Comparison of ENCODE assay signal across 12 cellular contexts in genomic region chr3:30609930-30610701, GRCh38. TPM values are rescaled to one million over a fixed set of nuclear protein-coding genes. Genes with fewer than 3 reads are reported as not detected.
DNase-seq lines count a peak whose midpoint lies in the region; ATAC-seq and TF ChIP-seq lines count a peak whose summit lies in the region.
"Had no signal": no experiment of that assay in that cellular context is flagged by ENCODE, and none has a peak within 500 bp of the region (broad histone marks: within the 10 kb centered on the region; RNA-seq: fewer than 3 reads in every experiment).

No MANE protein-coding gene starts in this region.

- peaks cover 63 to 79% (median 68%) of the 10 kb centered on the region in 10 experiments for H3K4me1 ChIP-seq in BLaER1 treated with 17β-estradiol and CSF1 and Interleukin-3, amounts not matched to agents 10 nM and 100 nM
- H3K4me1 ChIP-seq in OCI-LY7 (ENCODE audit: insufficient read depth, low read length, poor library complexity, severe bottlenecking) = peaks cover 72% of the 10 kb centered on the region
- peaks cover 41% of the 10 kb centered on the region for H3K4me1 ChIP-seq in effector memory CD4-positive, alpha-beta T cell (ENCODE audit: control insufficient read depth, insufficient read depth, low read length, poor library complexity, severe bottlenecking)
- peaks cover 85% of the 10 kb centered on the region in 2 experiments for H3K4me1 ChIP-seq in neutrophil (ENCODE audit: control insufficient read depth in 1 of 2, insufficient read depth in 1 of 2, low read depth in 1 of 2, low read length in 1 of 2)
- H3K4me1 ChIP-seq in aorta (ENCODE audit: control insufficient read depth in 1 of 2, insufficient read depth in 2 of 2, low read length in 2 of 2) = peaks cover 3 to 6% of the 10 kb centered on the region in 2 donors

- no peak for ATAC-seq in aorta (ENCODE audit: low FRiP score)
- ATAC-seq in HG03045 (IDR thresholded peaks at IDR 0.05; ENCODE audit: unreplicated experiment) = no peak

- BruUV-seq in OCI-LY7 (replicated peaks; lab: Mats Ljungman, UMichigan) = no TSS peak

- H3K4me2 ChIP-seq in BLaER1 treated with 17β-estradiol and CSF1 and Interleukin-3, amounts not matched to agents 10 nM and 100 nM = peak overlapping the region; percentile 74 to 95 (median 87)
- peak overlapping the region; percentile 88 for H3K4me2 ChIP-seq in OCI-LY7 (ENCODE audit: low read length)

- peaks cover 80% of the 10 kb centered on the region for H3K79me2 ChIP-seq in OCI-LY7 (ENCODE audit: insufficient read depth, low read depth, low read length)

- TF ChIP-seq CTCF in OCI-LY7 (conservative IDR thresholded peaks at IDR 0.05; ENCODE audit: low read length) (no peak), neutrophil (IDR thresholded peaks at IDR 0.05) (no peak)

- no peak overlapping the region for H2AFZ ChIP-seq in OCI-LY7 (ENCODE audit: low read length)

- POLR2A ChIA-PET in OCI-LY7 (lab: Charles Lee) = interaction anchor here (0.6 to 7.6 kb wide), 6 partner anchors 15 to 40 kb away, joined by 3 to 76 read pairs (median 7); no protein-coding TSS in a partner anchor

- CTCF ChIA-PET in OCI-LY7 (lab: Charles Lee; ENCODE audit: unreplicated experiment) = no interaction called here

- peak overlapping the region; percentile 87 to 99 (median 94); a peak in 19 of 20 replicates for H3K4me3 ChIP-seq in BLaER1 treated with 17β-estradiol and CSF1 and Interleukin-3, amounts not matched to agents 10 nM and 100 nM
- peak overlapping the region; percentile 94 for H3K4me3 ChIP-seq in OCI-LY7 (ENCODE audit: low read depth, low read length, poor library complexity, severe bottlenecking)
- H3K4me3 ChIP-seq in effector memory CD4-positive, alpha-beta T cell (ENCODE audit: insufficient read depth, low read depth, low read length, poor library complexity, severe bottlenecking) = peak overlapping the region; percentile 26
- peak overlapping the region; percentile 78 to 94 for H3K4me3 ChIP-seq in neutrophil (ENCODE audit: low read depth in 1 of 2, low read length in 1 of 2)
- H3K4me3 ChIP-seq in aorta (ENCODE audit: low read length in 2 of 2) = no peak overlapping the region

- peak overlapping the region in 10 of 11 experiments; percentile 95 to 100 (median 99); a peak in 19 of 22 replicates for H3K27ac ChIP-seq in BLaER1 treated with 17β-estradiol and CSF1 and Interleukin-3, amounts not matched to agents 10 nM and 100 nM
- H3K27ac ChIP-seq in OCI-LY7 (ENCODE audit: low read depth, low read length, poor library complexity, severe bottlenecking) (peak overlapping the region; percentile 69), neutrophil (peak overlapping the region; percentile 99), aorta (ENCODE audit: low read depth in 1 of 2, low read length in 2 of 2) (no peak overlapping the region)
- peak overlapping the region; percentile 67 for H3K27ac ChIP-seq in effector memory CD4-positive, alpha-beta T cell (ENCODE audit: insufficient read depth, low read length, poor library complexity, severe bottlenecking)
- H3K27ac ChIP-seq: VCaP had no signal

- no peaks in the 10 kb centered on the region for H3K27me3 ChIP-seq in BLaER1 treated with 17β-estradiol and CSF1 and Interleukin-3, amounts not matched to agents 10 nM and 100 nM
- no peaks in the 10 kb centered on the region for H3K27me3 ChIP-seq in effector memory CD4-positive, alpha-beta T cell (replicated peaks; ENCODE audit: control insufficient read depth, insufficient read depth, low read length, poor library complexity, severe bottlenecking)
- H3K27me3 ChIP-seq in neutrophil (no peaks in the 10 kb centered on the region), aorta (ENCODE audit: control insufficient read depth in 1 of 2, insufficient read depth in 2 of 2, low read length in 1 of 2) (no peaks in the 10 kb centered on the region)

- H4K20me1 ChIP-seq in BLaER1 treated with 17β-estradiol and CSF1 and Interleukin-3, amounts not matched to agents 10 nM and 100 nM = peaks cover 36 to 73% (median 59%) of the 10 kb centered on the region in 11 experiments
- H4K20me1 ChIP-seq in OCI-LY7 (ENCODE audit: insufficient read depth, low read length) = peaks cover 14% of the 10 kb centered on the region; the same call in 1 of the 2 replicates

- peaks cover 0 to 35% (median 15%) of the 10 kb centered on the region in 11 experiments; a peak in 11 of 22 replicates for H3K36me3 ChIP-seq in BLaER1 treated with 17β-estradiol and CSF1 and Interleukin-3, amounts not matched to agents 10 nM and 100 nM
- H3K36me3 ChIP-seq in OCI-LY7 (ENCODE audit: insufficient read depth, low read length) (peaks cover 16% of the 10 kb centered on the region; the same call in 1 of the 2 replicates), neutrophil (no peaks in the 10 kb centered on the region), aorta (ENCODE audit: control insufficient read depth in 1 of 2, insufficient read depth in 2 of 2, low read length in 1 of 2) (no peaks in the 10 kb centered on the region)
- H3K36me3 ChIP-seq in effector memory CD4-positive, alpha-beta T cell (ENCODE audit: control insufficient read depth, insufficient read depth, low read length) = no peaks in the 10 kb centered on the region

- H3K9me2 ChIP-seq in OCI-LY7 (ENCODE audit: insufficient read depth, low read length) = no peaks in the 10 kb centered on the region

- intact Hi-C loops in OCI-LY7 (cut with micrococcal nuclease; ENCODE audit: unreplicated experiment) (loop anchor here (5.0 to 10.0 kb wide), 4 partner anchors 615 to 1825 kb away; partner anchors contain the start of gene STT3B), aorta (cut with DNase I) (loop anchor here (5.0 to 10.0 kb wide), 5 partner anchors 52 to 168 kb away; no protein-coding TSS in a partner anchor)

- H3K9ac ChIP-seq in BLaER1 treated with 17β-estradiol and CSF1 and Interleukin-3, amounts not matched to agents 10 nM and 100 nM = peak overlapping the region; percentile 74 to 100 (median 99); a peak in 21 of 22 replicates

- 82 to 84% methylated on average over 4 of the region's 4 CpGs for WGBS in aorta, 2 donors

- H3K9me3 ChIP-seq in BLaER1 treated with 17β-estradiol and CSF1 and Interleukin-3, amounts not matched to agents 10 nM and 100 nM (replicated peaks in 1 of 11) = no peaks in the 10 kb centered on the region
- H3K9me3 ChIP-seq in OCI-LY7 (ENCODE audit: low read length) = no peaks in the 10 kb centered on the region
- no peaks in the 10 kb centered on the region for H3K9me3 ChIP-seq in effector memory CD4-positive, alpha-beta T cell (ENCODE audit: control insufficient read depth, low read length)
- no peaks in the 10 kb centered on the region for H3K9me3 ChIP-seq in neutrophil
- no peaks in the 10 kb centered on the region for H3K9me3 ChIP-seq in aorta (ENCODE audit: control insufficient read depth, low read length)

- DNase-seq in OCI-LY7 (ENCODE audit: low spot score) = no peak
- no peak for DNase-seq in effector memory CD4-positive, alpha-beta T cell
- no peak for DNase-seq in aorta
- DNase-seq in NCI-H1417 treated with DMSO at 0.1 percent for 48 hours (lab: John Stamatoyannopoulos, UW) = no peak
- no peak for DNase-seq in effector CD4-positive, alpha-beta T cell
- DNase-seq: cerebellar nuclear complex, H9, NCI-H510A had no signal

RNA-seq across cellular contexts. Expression of gene TGFBR2, which starts 3.7 kb away (rescaled TPM):
- total RNA-seq in OCI-LY7 (2014; rRNA removed; shearing (Covaris generic)) = 28.1 and 29.6 TPM in 2 replicates
- 25.2 and 29.5 TPM in 2 replicates for total RNA-seq in OCI-LY7 (2022)
- 100 to 1,000 TPM; 279 to 303 TPM for total RNA-seq in aorta
- polyA plus RNA-seq in aorta = 100 to 1,000 TPM in 1 of 2 donors, 10 to 100 TPM in 1; 57.3 to 153 TPM

Comparison
In these comparisons a context has a peak if more than half of its experiments do, and no peak if none do; other contexts are left out.
1. H3K27ac ChIP-seq: peak in BLaER1 treated with 17β-estradiol and CSF1 and Interleukin-3, amounts not matched to agents 10 nM and 100 nM (10 of 11), OCI-LY7 (single experiment), effector memory CD4-positive, alpha-beta T cell (single experiment) and neutrophil (single experiment); none in aorta (0 of 2).
2. H3K4me3 ChIP-seq: peak in BLaER1 treated with 17β-estradiol and CSF1 and Interleukin-3, amounts not matched to agents 10 nM and 100 nM (10 of 10), OCI-LY7 (single experiment), effector memory CD4-positive, alpha-beta T cell (single experiment) and neutrophil (2 of 2); none in aorta (0 of 2).
3. RNA of gene TGFBR2, which starts 3.7 kb away (total RNA-seq): 279 to 303 TPM in aorta; 25.2 to 29.6 TPM in OCI-LY7; every median in the first group is over 4 times any median in the second.